In genomic region chr10:24723386-24723787, GRCh38 we compare ENCODE assay signal across 8 cellular contexts. TPM values are rescaled to one million over a fixed set of nuclear protein-coding genes. Genes with fewer than 3 reads are reported as not detected.
DNase-seq lines count a peak whose midpoint lies in the region; ATAC-seq, FAIRE-seq and TF ChIP-seq lines count a peak whose summit lies in the region.

No MANE protein-coding gene starts in this region.

- peaks cover 48% of the 10 kb centered on the region for H3K4me1 ChIP-seq in GM23338 (ENCODE audit: insufficient read depth)
- H3K4me1 ChIP-seq in keratinocyte (ENCODE audit: control insufficient read depth, extremely low read depth, insufficient read depth, low read length) = peaks cover 33% of the 10 kb centered on the region
- peaks cover 4 to 50% (median 47%) of the 10 kb centered on the region in 5 donors for H3K4me1 ChIP-seq in subcutaneous abdominal adipose tissue (ENCODE audit: control insufficient read depth in 5 of 5, insufficient read depth in 5 of 5, low read length in 5 of 5)

- ATAC-seq in GM23338 (no peak), GM18519 (IDR thresholded peaks at IDR 0.05; ENCODE audit: low FRiP score, unreplicated experiment) (no peak)
- ATAC-seq in activated naive CD8-positive, alpha-beta T cell treated with anti-CD3 and anti-CD28 coated beads, Interleukin-2, amount 50 U/mL, for 24 hours = peak; percentile 3

- H3K9me2 ChIP-seq in GM23338 (ENCODE audit: insufficient read depth) = no peaks in the 10 kb centered on the region

- H3K27ac ChIP-seq in GM23338 (ENCODE audit: low read depth) (no peak overlapping the region), keratinocyte (ENCODE audit: control insufficient read depth, insufficient read depth, low read length) (peak overlapping the region; percentile 79), subcutaneous abdominal adipose tissue (ENCODE audit: low read depth, low read length) (peak overlapping the region; percentile 95)

- no peak overlapping the region for H2AFZ ChIP-seq in GM23338
- H2AFZ ChIP-seq in keratinocyte (ENCODE audit: control insufficient read depth, low read length) = no peak overlapping the region

- no peaks in the 10 kb centered on the region; the same call in 2 of the 3 replicates for H3K36me3 Mint-ChIP-seq in GM23338 (ENCODE audit: low read depth)
- peaks cover 3% of the 10 kb centered on the region for H3K36me3 Mint-ChIP-seq in activated naive CD8-positive, alpha-beta T cell treated with anti-CD3 and anti-CD28 coated beads, Interleukin-2, amount 50 U/mL, for 24 hours (ENCODE audit: low read depth)

- no peaks in the 10 kb centered on the region for H3K9me1 ChIP-seq in keratinocyte (ENCODE audit: control insufficient read depth, extremely low read depth, insufficient read depth, low read length)

- peak overlapping the region; percentile 56; the same call in 2 of the 3 replicates for H3K4me3 Mint-ChIP-seq in GM23338
- peak overlapping the region; percentile 34 for H3K4me3 Mint-ChIP-seq in activated naive CD8-positive, alpha-beta T cell treated with anti-CD3 and anti-CD28 coated beads, Interleukin-2, amount 50 U/mL, for 24 hours

- TF ChIP-seq CTCF in GM12875 (IDR thresholded peaks at IDR 0.05; ENCODE audit: borderline replicate concordance, insufficient read depth, low read depth, low read length) (no peak), GM23338 (conservative IDR thresholded peaks at IDR 0.05; ENCODE audit: low read depth in 2 of 2) (no peak), keratinocyte (optimal IDR thresholded peaks at IDR 0.05 in 1 of 3, IDR thresholded peaks at IDR 0.05 in 1 of 3, conservative IDR thresholded peaks at IDR 0.05 in 1 of 3; ENCODE audit: extremely low read depth in 1 of 3, insufficient read depth in 2 of 3, low read length in 3 of 3) (no peak)

- no peak for DNase-seq in GM23338 (ENCODE audit: low spot score)
- DNase-seq in M059J (ENCODE audit: low read depth) = peak; percentile 17
- DNase-seq in activated naive CD8-positive, alpha-beta T cell treated with anti-CD3 and anti-CD28 coated beads, Interleukin-2, amount 50 U/mL, for 24 hours = peak; percentile 24
- DNase-seq in keratinocyte (ENCODE audit: low read depth, low spot score) = no peak
- DNase-seq in GOT3 (lab: John Stamatoyannopoulos, UW) = no peak

- H3F3A ChIP-seq in GM23338 (replicated peaks; ENCODE audit: low read depth) = 0 out of 2 replicates have a peak, but pooled peaks cover 4% of the 10 kb centered on the region

- H3K4me3 ChIP-seq in GM12875 (ENCODE audit: low read depth, low read length) (peak overlapping the region; percentile 63), GM23338 (peak overlapping the region; percentile 84; the same call in 1 of the 2 replicates), keratinocyte (ENCODE audit: control insufficient read depth in 2 of 3, extremely low read depth in 1 of 3, insufficient read depth in 2 of 3, low read depth in 1 of 3, low read length in 3 of 3) (peak overlapping the region in 2 of 3 experiments; percentile 70 to 87), subcutaneous abdominal adipose tissue (ENCODE audit: low read depth in 1 of 5, low read length in 5 of 5) (peak overlapping the region in 4 of 5 donors; percentile 55 to 99 (median 94))

- H3K4me2 ChIP-seq in GM23338 = no peak overlapping the region
- H3K4me2 ChIP-seq in keratinocyte (ENCODE audit: control insufficient read depth, extremely low read depth, insufficient read depth, low read depth, low read length) = no peak overlapping the region

- H4K20me1 ChIP-seq in GM23338 (replicated peaks; ENCODE audit: insufficient read depth) (peaks cover 9% of the 10 kb centered on the region; the same call in 1 of the 2 replicates), keratinocyte (ENCODE audit: control insufficient read depth, extremely low read depth, insufficient read depth, low read length) (no peaks in the 10 kb centered on the region)

- no peaks in the 10 kb centered on the region for H3K9me3 ChIP-seq in keratinocyte (ENCODE audit: control insufficient read depth, low read depth, low read length)
- no peaks in the 10 kb centered on the region for H3K9me3 ChIP-seq in subcutaneous abdominal adipose tissue (ENCODE audit: control insufficient read depth in 5 of 5, low read length in 5 of 5)

- H3K9me3 Mint-ChIP-seq in GM23338 = no peaks in the 10 kb centered on the region; the same call in 2 of the 3 replicates
- no peaks in the 10 kb centered on the region for H3K9me3 Mint-ChIP-seq in activated naive CD8-positive, alpha-beta T cell treated with anti-CD3 and anti-CD28 coated beads, Interleukin-2, amount 50 U/mL, for 24 hours

- dilution Hi-C loops in keratinocyte (cut with MboI; ENCODE audit: extremely low pct_ligation_motif_present, low sequenced_read_pairs) = no loop called here

- no peak overlapping the region for H3K27ac Mint-ChIP-seq in GM23338
- no peak overlapping the region for H3K27ac Mint-ChIP-seq in activated naive CD8-positive, alpha-beta T cell treated with anti-CD3 and anti-CD28 coated beads, Interleukin-2, amount 50 U/mL, for 24 hours

- peaks cover 28% of the 10 kb centered on the region for H3K27me3 Mint-ChIP-seq in GM23338 (ENCODE audit: insufficient read depth, low read depth, poor library complexity)
- no peaks in the 10 kb centered on the region for H3K27me3 Mint-ChIP-seq in activated naive CD8-positive, alpha-beta T cell treated with anti-CD3 and anti-CD28 coated beads, Interleukin-2, amount 50 U/mL, for 24 hours

- H3K27me3 ChIP-seq in GM23338 (ENCODE audit: insufficient read depth) = peaks cover 48% of the 10 kb centered on the region
- H3K27me3 ChIP-seq in keratinocyte (ENCODE audit: control insufficient read depth, extremely low read depth, insufficient read depth, low read length) = no peaks in the 10 kb centered on the region
- H3K27me3 ChIP-seq in subcutaneous abdominal adipose tissue (ENCODE audit: control insufficient read depth in 5 of 5, insufficient read depth in 4 of 5, low read length in 5 of 5) = no peaks in the 10 kb centered on the region

- FAIRE-seq in keratinocyte (lab: Jason Lieb, UNC) = no peak

- H3K79me2 ChIP-seq in GM23338 (replicated peaks; ENCODE audit: insufficient read depth) (peaks cover 39% of the 10 kb centered on the region), keratinocyte (ENCODE audit: control insufficient read depth, insufficient read depth, low read length) (peaks cover 47% of the 10 kb centered on the region)

- peaks cover 21% of the 10 kb centered on the region for H3K4me1 Mint-ChIP-seq in GM23338
- H3K4me1 Mint-ChIP-seq in activated naive CD8-positive, alpha-beta T cell treated with anti-CD3 and anti-CD28 coated beads, Interleukin-2, amount 50 U/mL, for 24 hours = peaks cover 23% of the 10 kb centered on the region

- peak overlapping the region; percentile 80 for H3K9ac ChIP-seq in keratinocyte (ENCODE audit: control insufficient read depth, extremely low read depth, insufficient read depth, low read length)
- H3K9ac ChIP-seq in subcutaneous abdominal adipose tissue (ENCODE audit: low read length in 5 of 5) = peak overlapping the region in 2 of 5 donors; percentile 88 to 92

- H3K36me3 ChIP-seq in GM23338 (ENCODE audit: insufficient read depth) (no peaks in the 10 kb centered on the region), keratinocyte (ENCODE audit: control insufficient read depth in 2 of 2, extremely low read depth in 1 of 2, insufficient read depth in 2 of 2, low read length in 2 of 2) (peaks cover 4 to 11% of the 10 kb centered on the region in 2 experiments), subcutaneous abdominal adipose tissue (ENCODE audit: control insufficient read depth in 5 of 5, insufficient read depth in 5 of 5, low read length in 5 of 5) (peaks cover 0 to 6% (median 0%) of the 10 kb centered on the region in 5 donors)

TF ChIP-seq in GM23338, 12 proteins besides CTCF, POLR2A, EP300 and RAD21 (continues in another document):
- TF ChIP-seq ZNF114 (CRISPR knock-in tag; IDR thresholded peaks at IDR 0.05) (no peak), STAT1 (IDR thresholded peaks at IDR 0.05; ENCODE audit: unreplicated experiment) (no peak), ETS1 (IDR thresholded peaks at IDR 0.05) (no peak), ZNF331 (CRISPR knock-in tag; IDR thresholded peaks at IDR 0.05; ENCODE audit: low read depth) (no peak), JUNB (IDR thresholded peaks at IDR 0.05; ENCODE audit: unreplicated experiment) (no peak)

RNA-seq across cellular contexts. Expression of gene ARHGAP21, which starts 0.3 kb away (rescaled TPM):
- total RNA-seq in GM23338 (2014; rRNA removed; shearing (Covaris generic)) = 42.0 and 44.5 TPM in 2 replicates
- 14.5 and 15.3 TPM in 2 replicates for polyA plus RNA-seq in GM23338 (2016; fragmentation: Nextera tagmentation; extraction: Ambion mirVana)
- total RNA-seq in M059J (2014; rRNA removed; shearing (Covaris generic)) = 22.3 and 26.4 TPM in 2 replicates
- 61.1 to 78.5 TPM (median 76.0 TPM) in 3 replicates for polyA plus RNA-seq in keratinocyte
- 59.0 TPM for polyA plus RNA-seq in keratinocyte (2011; ENCODE audit: low read depth)
- 52.8 and 93.6 TPM in 2 replicates for polyA plus RNA-seq in keratinocyte (2011; cell fraction: cytosol; rRNA removed)
- polyA plus RNA-seq in keratinocyte (2011; cell fraction: nucleus; rRNA removed) = 93.4 and 98.3 TPM in 2 replicates
- polyA plus RNA-seq in keratinocyte (2012; ENCODE audit: low replicate concordance) = 30.7 and 46.7 TPM in 2 replicates
- 56.9 to 165 TPM (median 88.6 TPM) in 3 replicates for polyA minus RNA-seq in keratinocyte
- polyA minus RNA-seq in keratinocyte (2011; cell fraction: cytosol; rRNA and poly(A)+ RNA removed) = 60.8 TPM
- polyA minus RNA-seq in keratinocyte (2011; cell fraction: nucleus; rRNA and poly(A)+ RNA removed) = 87.8 and 145 TPM in 2 replicates

Comparison
In these comparisons a context has a peak if more than half of its experiments do, and no peak if none do; other contexts are left out.
1. DNase-seq: peak in M059J (single experiment) and activated naive CD8-positive, alpha-beta T cell treated with anti-CD3 and anti-CD28 coated beads, Interleukin-2, amount 50 U/mL, for 24 hours (single experiment); none in GM23338 (single experiment), keratinocyte (single experiment) and GOT3 (single experiment).
2. Peak in every context shown above with its lines, with median percentiles within 50 percentile points of each other: H3K4me3 ChIP-seq.